Comparison of ENCODE assay signal across 1 cellular context in the genomic region with DNA sequence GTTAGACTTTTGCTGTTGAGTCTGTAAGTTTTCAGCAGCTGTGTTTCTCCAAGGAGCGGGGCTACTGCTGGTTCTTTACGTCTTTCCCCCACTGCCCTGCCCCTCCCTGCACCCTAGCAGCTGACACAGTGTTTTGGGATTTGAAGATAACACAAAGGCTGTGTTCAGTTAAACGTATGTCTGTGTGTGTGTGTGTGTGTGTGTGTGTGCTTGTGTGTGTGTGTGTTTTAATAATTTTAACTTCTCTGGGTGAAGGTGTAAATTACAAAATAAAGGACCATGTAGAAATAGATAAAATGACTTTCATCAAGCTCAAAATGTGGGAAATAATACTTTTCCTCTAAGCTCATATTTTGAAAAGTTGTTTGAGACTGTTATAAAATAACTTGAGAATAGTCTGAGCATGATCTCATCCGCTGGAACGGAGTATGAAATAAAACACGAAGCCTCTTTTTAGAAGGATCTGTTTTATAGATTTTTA.
TF ChIP-seq lines count a peak whose summit lies in the region.

No MANE protein-coding gene starts in this region.

TF ChIP-seq in HEK293, 187 proteins besides CTCF, POLR2A, EP300 and RAD21 (continued from another document and continues in another):
- TF ChIP-seq, protein P1, sequence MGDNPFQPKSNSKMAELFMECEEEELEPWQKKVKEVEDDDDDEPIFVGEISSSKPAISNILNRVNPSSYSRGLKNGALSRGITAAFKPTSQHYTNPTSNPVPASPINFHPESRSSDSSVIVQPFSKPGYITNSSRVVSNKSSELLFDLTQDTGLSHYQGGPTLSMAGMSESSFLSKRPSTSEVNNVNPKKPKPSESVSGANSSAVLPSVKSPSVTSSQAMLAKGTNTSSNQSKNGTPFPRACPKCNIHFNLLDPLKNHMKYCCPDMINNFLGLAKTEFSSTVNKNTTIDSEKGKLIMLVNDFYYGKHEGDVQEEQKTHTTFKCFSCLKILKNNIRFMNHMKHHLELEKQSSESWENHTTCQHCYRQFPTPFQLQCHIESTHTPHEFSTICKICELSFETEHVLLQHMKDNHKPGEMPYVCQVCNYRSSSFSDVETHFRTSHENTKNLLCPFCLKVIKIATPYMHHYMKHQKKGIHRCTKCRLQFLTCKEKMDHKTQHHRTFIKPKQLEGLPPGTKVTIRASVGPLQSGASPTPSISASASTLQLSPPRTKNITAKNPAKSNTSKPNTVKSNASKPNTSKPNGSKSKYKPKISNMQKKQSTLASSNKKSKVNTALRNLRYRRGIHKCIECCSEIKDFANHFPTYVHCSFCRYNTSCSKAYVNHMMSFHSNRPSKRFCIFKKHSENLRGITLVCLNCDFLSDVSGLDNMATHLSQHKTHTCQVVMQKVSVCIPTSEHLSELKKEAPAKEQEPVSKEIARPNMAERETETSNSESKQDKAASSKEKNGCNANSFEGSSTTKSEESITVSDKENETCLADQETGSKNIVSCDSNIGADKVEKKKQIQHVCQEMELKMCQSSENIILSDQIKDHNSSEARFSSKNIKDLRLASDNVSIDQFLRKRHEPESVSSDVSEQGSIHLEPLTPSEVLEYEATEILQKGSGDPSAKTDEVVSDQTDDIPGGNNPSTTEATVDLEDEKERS (tag by site-specific recombination; IDR thresholded peaks at IDR 0.05): 0 out of 2 replicates have a peak, but pooled peaks have one; percentile 59
- TF ChIP-seq ZNF514 (tag by site-specific recombination; IDR thresholded peaks at IDR 0.05) (no peak), ZNF221 (tag by site-specific recombination; IDR thresholded peaks at IDR 0.05; ENCODE audit: borderline replicate concordance) (no peak), ZNF404 (tag by site-specific recombination; IDR thresholded peaks at IDR 0.05) (no peak), IKZF3 (tag by site-specific recombination; IDR thresholded peaks at IDR 0.05) (no peak), ZNF350 (tag by site-specific recombination; IDR thresholded peaks at IDR 0.05) (no peak), KLF9 (tag by site-specific recombination; IDR thresholded peaks at IDR 0.05; ENCODE audit: low read depth) (peak; percentile 40; the same call in 1 of the 2 replicates), ZNF785 (tag by site-specific recombination; IDR thresholded peaks at IDR 0.05) (no peak), ZNF792 (tag by site-specific recombination; IDR thresholded peaks at IDR 0.05) (0 out of 2 replicates have a peak, but pooled peaks have one; percentile 34), ZNF354C (tag by site-specific recombination; IDR thresholded peaks at IDR 0.05; ENCODE audit: borderline replicate concordance, low read depth) (no peak), HOXC10 (CRISPR knock-in tag; IDR thresholded peaks at IDR 0.05) (no peak), WT1 (tag by site-specific recombination; IDR thresholded peaks at IDR 0.05) (peak; percentile 61; the same call in 1 of the 2 replicates), SP7 (tag by site-specific recombination; IDR thresholded peaks at IDR 0.05) (peak; percentile 77), ZNF555 (tag by site-specific recombination; conservative IDR thresholded peaks at IDR 0.05) (no peak), ZNF37A (tag by site-specific recombination; IDR thresholded peaks at IDR 0.05) (no peak), YY2 (tag by site-specific recombination; IDR thresholded peaks at IDR 0.05) (no peak), ZNF549 (tag by site-specific recombination; IDR thresholded peaks at IDR 0.05) (no peak), ZNF133 (tag by site-specific recombination; IDR thresholded peaks at IDR 0.05) (no peak), ZNF529 (tag by site-specific recombination; IDR thresholded peaks at IDR 0.05; ENCODE audit: insufficient replicate concordance) (no peak), SP2 (tag by site-specific recombination; IDR thresholded peaks at IDR 0.05) (no peak), ZNF600 (tag by site-specific recombination; IDR thresholded peaks at IDR 0.05) (peak; percentile 71), ZNF658 (tag by site-specific recombination; IDR thresholded peaks at IDR 0.05) (no peak), ZNF311 (tag by site-specific recombination; IDR thresholded peaks at IDR 0.05; ENCODE audit: borderline replicate concordance) (no peak), ZNF48 (tag by site-specific recombination; IDR thresholded peaks at IDR 0.05) (no peak), ZNF391 (tag by site-specific recombination; IDR thresholded peaks at IDR 0.05; ENCODE audit: borderline replicate concordance, low read depth) (peak; percentile 87; the same call in 1 of the 2 replicates), GFI1B (tag by site-specific recombination; IDR thresholded peaks at IDR 0.05) (no peak; the same call in 1 of the 2 replicates), OSR2 (tag by site-specific recombination; IDR thresholded peaks at IDR 0.05) (peak; percentile 75), ZNF366 (tag by site-specific recombination; conservative IDR thresholded peaks at IDR 0.05) (peak; percentile 67), ZNF777 (tag by site-specific recombination; IDR thresholded peaks at IDR 0.05; ENCODE audit: borderline replicate concordance) (no peak), ZNF776 (tag by site-specific recombination; IDR thresholded peaks at IDR 0.05; ENCODE audit: borderline replicate concordance) (no peak), ZXDB (tag by site-specific recombination; IDR thresholded peaks at IDR 0.05) (peak; percentile 76), ZNF2 (tag by site-specific recombination; IDR thresholded peaks at IDR 0.05) (peak; percentile 60), HOXA7 (CRISPR knock-in tag; IDR thresholded peaks at IDR 0.05; ENCODE audit: borderline replicate concordance) (no peak), GLIS1 (tag by site-specific recombination; IDR thresholded peaks at IDR 0.05) (no peak), ZNF132 (tag by site-specific recombination; IDR thresholded peaks at IDR 0.05; ENCODE audit: borderline replicate concordance) (no peak), ZFP41 (tag by site-specific recombination; IDR thresholded peaks at IDR 0.05; ENCODE audit: borderline replicate concordance) (no peak), ZNF510 (tag by site-specific recombination; IDR thresholded peaks at IDR 0.05; ENCODE audit: insufficient replicate concordance) (no peak)
- TF ChIP-seq, protein P2, sequence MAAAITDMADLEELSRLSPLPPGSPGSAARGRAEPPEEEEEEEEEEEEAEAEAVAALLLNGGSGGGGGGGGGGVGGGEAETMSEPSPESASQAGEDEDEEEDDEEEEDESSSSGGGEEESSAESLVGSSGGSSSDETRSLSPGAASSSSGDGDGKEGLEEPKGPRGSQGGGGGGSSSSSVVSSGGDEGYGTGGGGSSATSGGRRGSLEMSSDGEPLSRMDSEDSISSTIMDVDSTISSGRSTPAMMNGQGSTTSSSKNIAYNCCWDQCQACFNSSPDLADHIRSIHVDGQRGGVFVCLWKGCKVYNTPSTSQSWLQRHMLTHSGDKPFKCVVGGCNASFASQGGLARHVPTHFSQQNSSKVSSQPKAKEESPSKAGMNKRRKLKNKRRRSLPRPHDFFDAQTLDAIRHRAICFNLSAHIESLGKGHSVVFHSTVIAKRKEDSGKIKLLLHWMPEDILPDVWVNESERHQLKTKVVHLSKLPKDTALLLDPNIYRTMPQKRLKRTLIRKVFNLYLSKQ (tag by site-specific recombination; IDR thresholded peaks at IDR 0.05; ENCODE audit: borderline replicate concordance): no peak
- TF ChIP-seq, protein P3, sequence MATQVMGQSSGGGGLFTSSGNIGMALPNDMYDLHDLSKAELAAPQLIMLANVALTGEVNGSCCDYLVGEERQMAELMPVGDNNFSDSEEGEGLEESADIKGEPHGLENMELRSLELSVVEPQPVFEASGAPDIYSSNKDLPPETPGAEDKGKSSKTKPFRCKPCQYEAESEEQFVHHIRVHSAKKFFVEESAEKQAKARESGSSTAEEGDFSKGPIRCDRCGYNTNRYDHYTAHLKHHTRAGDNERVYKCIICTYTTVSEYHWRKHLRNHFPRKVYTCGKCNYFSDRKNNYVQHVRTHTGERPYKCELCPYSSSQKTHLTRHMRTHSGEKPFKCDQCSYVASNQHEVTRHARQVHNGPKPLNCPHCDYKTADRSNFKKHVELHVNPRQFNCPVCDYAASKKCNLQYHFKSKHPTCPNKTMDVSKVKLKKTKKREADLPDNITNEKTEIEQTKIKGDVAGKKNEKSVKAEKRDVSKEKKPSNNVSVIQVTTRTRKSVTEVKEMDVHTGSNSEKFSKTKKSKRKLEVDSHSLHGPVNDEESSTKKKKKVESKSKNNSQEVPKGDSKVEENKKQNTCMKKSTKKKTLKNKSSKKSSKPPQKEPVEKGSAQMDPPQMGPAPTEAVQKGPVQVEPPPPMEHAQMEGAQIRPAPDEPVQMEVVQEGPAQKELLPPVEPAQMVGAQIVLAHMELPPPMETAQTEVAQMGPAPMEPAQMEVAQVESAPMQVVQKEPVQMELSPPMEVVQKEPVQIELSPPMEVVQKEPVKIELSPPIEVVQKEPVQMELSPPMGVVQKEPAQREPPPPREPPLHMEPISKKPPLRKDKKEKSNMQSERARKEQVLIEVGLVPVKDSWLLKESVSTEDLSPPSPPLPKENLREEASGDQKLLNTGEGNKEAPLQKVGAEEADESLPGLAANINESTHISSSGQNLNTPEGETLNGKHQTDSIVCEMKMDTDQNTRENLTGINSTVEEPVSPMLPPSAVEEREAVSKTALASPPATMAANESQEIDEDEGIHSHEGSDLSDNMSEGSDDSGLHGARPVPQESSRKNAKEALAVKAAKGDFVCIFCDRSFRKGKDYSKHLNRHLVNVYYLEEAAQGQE (tag by site-specific recombination; IDR thresholded peaks at IDR 0.05): no peak
- TF ChIP-seq, protein P4, sequence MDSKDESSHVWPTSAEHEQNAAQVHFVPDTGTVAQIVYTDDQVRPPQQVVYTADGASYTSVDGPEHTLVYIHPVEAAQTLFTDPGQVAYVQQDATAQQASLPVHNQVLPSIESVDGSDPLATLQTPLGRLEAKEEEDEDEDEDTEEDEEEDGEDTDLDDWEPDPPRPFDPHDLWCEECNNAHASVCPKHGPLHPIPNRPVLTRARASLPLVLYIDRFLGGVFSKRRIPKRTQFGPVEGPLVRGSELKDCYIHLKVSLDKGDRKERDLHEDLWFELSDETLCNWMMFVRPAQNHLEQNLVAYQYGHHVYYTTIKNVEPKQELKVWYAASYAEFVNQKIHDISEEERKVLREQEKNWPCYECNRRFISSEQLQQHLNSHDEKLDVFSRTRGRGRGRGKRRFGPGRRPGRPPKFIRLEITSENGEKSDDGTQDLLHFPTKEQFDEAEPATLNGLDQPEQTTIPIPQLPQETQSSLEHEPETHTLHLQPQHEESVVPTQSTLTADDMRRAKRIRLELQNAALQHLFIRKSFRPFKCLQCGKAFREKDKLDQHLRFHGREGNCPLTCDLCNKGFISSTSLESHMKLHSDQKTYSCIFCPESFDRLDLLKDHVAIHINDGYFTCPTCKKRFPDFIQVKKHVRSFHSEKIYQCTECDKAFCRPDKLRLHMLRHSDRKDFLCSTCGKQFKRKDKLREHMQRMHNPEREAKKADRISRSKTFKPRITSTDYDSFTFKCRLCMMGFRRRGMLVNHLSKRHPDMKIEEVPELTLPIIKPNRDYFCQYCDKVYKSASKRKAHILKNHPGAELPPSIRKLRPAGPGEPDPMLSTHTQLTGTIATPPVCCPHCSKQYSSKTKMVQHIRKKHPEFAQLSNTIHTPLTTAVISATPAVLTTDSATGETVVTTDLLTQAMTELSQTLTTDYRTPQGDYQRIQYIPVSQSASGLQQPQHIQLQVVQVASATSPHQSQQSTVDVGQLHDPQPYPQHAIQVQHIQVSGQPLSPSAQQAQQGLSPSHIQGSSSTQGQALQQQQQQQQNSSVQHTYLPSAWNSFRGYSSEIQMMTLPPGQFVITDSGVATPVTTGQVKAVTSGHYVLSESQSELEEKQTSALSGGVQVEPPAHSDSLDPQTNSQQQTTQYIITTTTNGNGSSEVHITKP (tag by site-specific recombination; IDR thresholded peaks at IDR 0.05): no peak
- TF ChIP-seq, protein P5, sequence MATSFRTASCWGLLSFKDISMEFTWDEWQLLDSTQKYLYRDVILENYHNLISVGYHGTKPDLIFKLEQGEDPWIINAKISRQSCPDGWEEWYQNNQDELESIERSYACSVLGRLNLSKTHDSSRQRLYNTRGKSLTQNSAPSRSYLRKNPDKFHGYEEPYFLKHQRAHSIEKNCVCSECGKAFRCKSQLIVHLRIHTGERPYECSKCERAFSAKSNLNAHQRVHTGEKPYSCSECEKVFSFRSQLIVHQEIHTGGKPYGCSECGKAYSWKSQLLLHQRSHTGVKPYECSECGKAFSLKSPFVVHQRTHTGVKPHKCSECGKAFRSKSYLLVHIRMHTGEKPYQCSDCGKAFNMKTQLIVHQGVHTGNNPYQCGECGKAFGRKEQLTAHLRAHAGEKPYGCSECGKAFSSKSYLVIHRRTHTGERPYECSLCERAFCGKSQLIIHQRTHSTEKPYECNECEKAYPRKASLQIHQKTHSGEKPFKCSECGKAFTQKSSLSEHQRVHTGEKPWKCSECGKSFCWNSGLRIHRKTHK (tag by site-specific recombination; IDR thresholded peaks at IDR 0.05): no peak
- TF ChIP-seq, protein P6, sequence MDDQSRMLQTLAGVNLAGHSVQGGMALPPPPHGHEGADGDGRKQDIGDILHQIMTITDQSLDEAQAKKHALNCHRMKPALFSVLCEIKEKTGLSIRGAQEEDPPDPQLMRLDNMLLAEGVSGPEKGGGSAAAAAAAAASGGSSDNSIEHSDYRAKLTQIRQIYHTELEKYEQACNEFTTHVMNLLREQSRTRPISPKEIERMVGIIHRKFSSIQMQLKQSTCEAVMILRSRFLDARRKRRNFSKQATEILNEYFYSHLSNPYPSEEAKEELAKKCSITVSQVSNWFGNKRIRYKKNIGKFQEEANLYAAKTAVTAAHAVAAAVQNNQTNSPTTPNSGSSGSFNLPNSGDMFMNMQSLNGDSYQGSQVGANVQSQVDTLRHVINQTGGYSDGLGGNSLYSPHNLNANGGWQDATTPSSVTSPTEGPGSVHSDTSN (CRISPR knock-in tag; IDR thresholded peaks at IDR 0.05): no peak
- TF ChIP-seq, protein P7, sequence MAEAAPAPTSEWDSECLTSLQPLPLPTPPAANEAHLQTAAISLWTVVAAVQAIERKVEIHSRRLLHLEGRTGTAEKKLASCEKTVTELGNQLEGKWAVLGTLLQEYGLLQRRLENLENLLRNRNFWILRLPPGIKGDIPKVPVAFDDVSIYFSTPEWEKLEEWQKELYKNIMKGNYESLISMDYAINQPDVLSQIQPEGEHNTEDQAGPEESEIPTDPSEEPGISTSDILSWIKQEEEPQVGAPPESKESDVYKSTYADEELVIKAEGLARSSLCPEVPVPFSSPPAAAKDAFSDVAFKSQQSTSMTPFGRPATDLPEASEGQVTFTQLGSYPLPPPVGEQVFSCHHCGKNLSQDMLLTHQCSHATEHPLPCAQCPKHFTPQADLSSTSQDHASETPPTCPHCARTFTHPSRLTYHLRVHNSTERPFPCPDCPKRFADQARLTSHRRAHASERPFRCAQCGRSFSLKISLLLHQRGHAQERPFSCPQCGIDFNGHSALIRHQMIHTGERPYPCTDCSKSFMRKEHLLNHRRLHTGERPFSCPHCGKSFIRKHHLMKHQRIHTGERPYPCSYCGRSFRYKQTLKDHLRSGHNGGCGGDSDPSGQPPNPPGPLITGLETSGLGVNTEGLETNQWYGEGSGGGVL (tag by site-specific recombination; IDR thresholded peaks at IDR 0.05): peak; percentile 88
- TF ChIP-seq, protein P8, sequence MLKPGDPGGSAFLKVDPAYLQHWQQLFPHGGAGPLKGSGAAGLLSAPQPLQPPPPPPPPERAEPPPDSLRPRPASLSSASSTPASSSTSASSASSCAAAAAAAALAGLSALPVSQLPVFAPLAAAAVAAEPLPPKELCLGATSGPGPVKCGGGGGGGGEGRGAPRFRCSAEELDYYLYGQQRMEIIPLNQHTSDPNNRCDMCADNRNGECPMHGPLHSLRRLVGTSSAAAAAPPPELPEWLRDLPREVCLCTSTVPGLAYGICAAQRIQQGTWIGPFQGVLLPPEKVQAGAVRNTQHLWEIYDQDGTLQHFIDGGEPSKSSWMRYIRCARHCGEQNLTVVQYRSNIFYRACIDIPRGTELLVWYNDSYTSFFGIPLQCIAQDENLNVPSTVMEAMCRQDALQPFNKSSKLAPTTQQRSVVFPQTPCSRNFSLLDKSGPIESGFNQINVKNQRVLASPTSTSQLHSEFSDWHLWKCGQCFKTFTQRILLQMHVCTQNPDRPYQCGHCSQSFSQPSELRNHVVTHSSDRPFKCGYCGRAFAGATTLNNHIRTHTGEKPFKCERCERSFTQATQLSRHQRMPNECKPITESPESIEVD (tag by site-specific recombination; IDR thresholded peaks at IDR 0.05): peak; percentile 98
